ENCODE assay signal across 8 cellular contexts in the genomic region with DNA sequence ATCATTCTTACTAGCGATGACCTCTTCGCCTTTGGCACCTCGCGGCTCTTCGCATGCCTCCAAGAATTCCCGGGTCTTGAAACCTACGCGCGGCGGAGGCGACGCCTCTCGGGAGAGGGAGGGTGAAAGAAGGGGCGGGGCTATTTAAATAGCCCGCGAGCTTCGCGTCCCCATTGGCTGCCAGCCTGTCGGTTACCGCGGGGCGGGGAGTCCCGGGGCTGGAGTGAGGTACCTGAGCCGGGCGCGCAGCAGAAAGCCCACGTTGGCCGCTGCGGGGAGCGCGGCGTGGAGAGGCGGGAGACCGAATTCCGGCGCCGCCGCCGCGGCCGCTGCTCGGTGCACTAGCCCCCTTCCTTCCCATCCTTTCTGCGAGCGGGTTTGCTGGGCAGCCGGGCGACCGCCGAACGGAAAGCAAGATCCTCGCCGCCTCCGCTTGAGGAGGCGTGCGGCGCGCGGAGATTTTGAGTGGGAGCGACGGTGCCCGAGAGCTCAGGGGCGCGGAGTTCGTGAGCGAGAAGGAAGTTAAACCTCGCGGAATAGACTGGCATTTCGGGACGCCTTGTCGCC. TPM values are rescaled to one million over a fixed set of nuclear protein-coding genes. Genes with fewer than 3 reads are reported as not detected.
DNase-seq lines count a peak whose midpoint lies in the region; ATAC-seq, FAIRE-seq and TF ChIP-seq lines count a peak whose summit lies in the region.

A gene (plus strand): TSS at position 251 of the 567 bp plus-strand sequence. CDS start 857 bp downstream, outside the sequence.

- H3K27me3 ChIP-seq in brain microvascular endothelial cell (replicated peaks) = peaks cover 20% of the 10 kb centered on the region

- POLR2A ChIA-PET in T-cell (lab: Charles Lee) = no interaction called here

- peak; percentile 85 for FAIRE-seq in GM12891 (lab: Jason Lieb, UNC)

- H3K4me3 ChIP-seq in brain microvascular endothelial cell (ENCODE audit: low read depth, low read length) (peak within 1 kb of the TSS; percentile 55), iPS-11a (ENCODE audit: low read depth, low read length) (peak within 1 kb of the TSS; percentile 47), retinal pigment epithelial cell (ENCODE audit: low read length) (peak within 1 kb of the TSS; percentile 73)

- TF ChIP-seq CTCF in brain microvascular endothelial cell (IDR thresholded peaks at IDR 0.05; ENCODE audit: low read depth, low read length, missing control alignments) (no peak), retinal pigment epithelial cell (conservative IDR thresholded peaks at IDR 0.05; ENCODE audit: low read depth, low read length) (no peak)

- H3K27ac ChIP-seq in brain microvascular endothelial cell = no peak within 1 kb of the TSS

- no peak for TF ChIP-seq POLR2A in GM12891 (IDR thresholded peaks at IDR 0.05; ENCODE audit: low read depth, low read length)

- CTCF ChIA-PET in T-cell (lab: Charles Lee) = no interaction called here

- no peaks in the 10 kb centered on the region for H3K9me3 Mint-ChIP-seq in T-cell

- H3K4me3 Mint-ChIP-seq in T-cell = peak within 1 kb of the TSS; percentile 68 to 79 (median 76)

- in situ Hi-C loops in brain microvascular endothelial cell (cut with HindIII; ENCODE audit: low pct_ligation_motif_present, low sequenced_read_pairs) = no loop called here

- peak; percentile 67 for ATAC-seq in HG02623 (IDR thresholded peaks at IDR 0.05; ENCODE audit: unreplicated experiment)
- ATAC-seq in T-cell (replicated peaks in 1 of 4) = peak; percentile 56 to 85 (median 76)

- H3K4me1 Mint-ChIP-seq in T-cell = peaks cover 11 to 24% (median 23%) of the 10 kb centered on the region in 3 donors

- H3K27me3 Mint-ChIP-seq in T-cell = peaks cover 56 to 73% of the 10 kb centered on the region in 2 donors

- H3K27ac Mint-ChIP-seq in T-cell = peak within 1 kb of the TSS in 1 of 2 donors; percentile 15

- no peaks in the 10 kb centered on the region for H3K36me3 Mint-ChIP-seq in T-cell

- H3K36me3 ChIP-seq in brain microvascular endothelial cell (replicated peaks) = no peaks in the 10 kb centered on the region

- DNase-seq in GM12891 (ENCODE audit: insufficient read length, low spot score) (peak; percentile 74), NCI-H1048 (lab: John Stamatoyannopoulos, UW) (peak; percentile 65), T-cell (peak in 27 of 34 experiments; percentile 1 to 54 (median 22)), brain microvascular endothelial cell (peak; percentile 71), retinal pigment epithelial cell (ENCODE audit: low read depth) (peak; percentile 71)
- DNase-seq in effector CD4-positive, alpha-beta T cell = no peak

TF ChIP-seq in GM12891, 5 proteins besides CTCF, POLR2A, EP300 and RAD21:
- TF ChIP-seq POU2F2 (IDR thresholded peaks at IDR 0.05; ENCODE audit: low read depth, low read length) (peak; percentile 67; the same call in 1 of the 2 replicates), SPI1 (IDR thresholded peaks at IDR 0.05; ENCODE audit: low read depth, low read length) (no peak), PAX5 (IDR thresholded peaks at IDR 0.05; ENCODE audit: insufficient read depth, low read length, severe bottlenecking) (no peak)
TF ChIP-seq in GM12891: peak in this region for 1.

RNA-seq across cellular contexts. Expression of the gene that starts here (rescaled TPM):
- 0.13 TPM for polyA plus RNA-seq in GM12891 (2012; ENCODE audit: low read depth, missing spikeins)
- total RNA-seq in T-cell = under 1 TPM in 4 of 5 donors, not detected in 1; 0.09 to 0.23 (median 0.13) TPM

Comparison
In these comparisons a context has a peak if more than half of its experiments do, and no peak if none do; other contexts are left out.
1. Peak in DNase-seq and ATAC-seq in T-cell; RNA of the gene not detected or under 1 TPM.